ENCODE assay signal across 8 cellular contexts in genomic region chr3:126082334-126083137, GRCh38. TPM values are rescaled to one million over a fixed set of nuclear protein-coding genes. Genes with fewer than 3 reads are reported as not detected.
DNase-seq lines count a peak whose midpoint lies in the region; ATAC-seq and TF ChIP-seq lines count a peak whose summit lies in the region.

No MANE protein-coding gene starts in this region.

- H3K4me3 ChIP-seq in SU-DHL-6 (ENCODE audit: insufficient read depth, low read length, poor library complexity, severe bottlenecking) (no peak overlapping the region), fibroblast of pulmonary artery (replicated peaks; ENCODE audit: low read depth, low read length) (peak overlapping the region; percentile 65)

- H3K27me3 ChIP-seq in SU-DHL-6 (ENCODE audit: low read length) (no peaks in the 10 kb centered on the region), foreskin keratinocyte (no peaks in the 10 kb centered on the region)

- TF ChIP-seq CTCF in SU-DHL-6 (IDR thresholded peaks at IDR 0.05; ENCODE audit: insufficient read depth, low read length, poor library complexity, severe bottlenecking) = no peak
- TF ChIP-seq CTCF in fibroblast of pulmonary artery (IDR thresholded peaks at IDR 0.05; ENCODE audit: low read length, missing control alignments) = no peak
- TF ChIP-seq CTCF in foreskin keratinocyte (conservative IDR thresholded peaks at IDR 0.05) = no peak

- no peaks in the 10 kb centered on the region for H4K20me1 ChIP-seq in SU-DHL-6 (ENCODE audit: low read depth, low read length)

- peak; percentile 26 for DNase-seq in DMS53 (lab: John Stamatoyannopoulos, UW)
- DNase-seq in DMS53 treated with DMSO at 0.1 percent for 48 hours (lab: John Stamatoyannopoulos, UW; ENCODE audit: unreplicated experiment) = no peak
- DNase-seq in fibroblast of pulmonary artery (ENCODE audit: low read depth) = no peak
- no peak for DNase-seq in glomerular visceral epithelial cell (ENCODE audit: extremely low spot score)
- no peak for DNase-seq in foreskin keratinocyte

- peak overlapping the region; percentile 72 for H3K9ac ChIP-seq in SU-DHL-6 (ENCODE audit: low read length)

- H3K27ac ChIP-seq in SU-DHL-6 (ENCODE audit: low read depth, low read length) (no peak overlapping the region), foreskin keratinocyte (no peak overlapping the region)

- H3K4me1 ChIP-seq in foreskin keratinocyte = peaks cover 18% of the 10 kb centered on the region

- H3K27ac Mint-ChIP-seq in stimulated activated memory B cell treated with anti-CD40 and anti-IgM and Interleukin-4, amounts not matched to agents 10 μg/mL and 1 μg/mL and 100 μg/mL, for 72 hours = peak overlapping the region; percentile 94

- peaks cover 11% of the 10 kb centered on the region; the same call in 1 of the 2 replicates for H3K36me3 ChIP-seq in SU-DHL-6 (ENCODE audit: low read length)

- no peaks in the 10 kb centered on the region for H3K79me2 ChIP-seq in SU-DHL-6 (ENCODE audit: insufficient read depth, low read length)

- no peak overlapping the region for H2AFZ ChIP-seq in SU-DHL-6 (ENCODE audit: low read depth, low read length, severe bottlenecking)

- peak overlapping the region; percentile 96 for H3K4me3 Mint-ChIP-seq in stimulated activated memory B cell treated with anti-CD40 and anti-IgM and Interleukin-4, amounts not matched to agents 10 μg/mL and 1 μg/mL and 100 μg/mL, for 72 hours

- H3F3A ChIP-seq in SU-DHL-6 (ENCODE audit: insufficient read depth) = peaks cover 5% of the 10 kb centered on the region; the same call in 1 of the 2 replicates

- no peak for ATAC-seq in stimulated activated memory B cell treated with anti-CD40 and anti-IgM and Interleukin-4, amounts not matched to agents 10 μg/mL and 1 μg/mL and 100 μg/mL, for 72 hours
- ATAC-seq in GM18498 (IDR thresholded peaks at IDR 0.05; ENCODE audit: unreplicated experiment) (no peak), foreskin keratinocyte (no peak)

- H3K36me3 Mint-ChIP-seq in stimulated activated memory B cell treated with anti-CD40 and anti-IgM and Interleukin-4, amounts not matched to agents 10 μg/mL and 1 μg/mL and 100 μg/mL, for 72 hours = peaks cover 9% of the 10 kb centered on the region

- peaks cover 5% of the 10 kb centered on the region; the same call in 1 of the 2 replicates for H3K9me3 ChIP-seq in SU-DHL-6 (ENCODE audit: insufficient read depth, low read length)

- H3K4me2 ChIP-seq in SU-DHL-6 (ENCODE audit: low read depth, low read length, poor library complexity, severe bottlenecking) = peak overlapping the region; percentile 84

- peaks cover 3% of the 10 kb centered on the region for H3K9me3 Mint-ChIP-seq in stimulated activated memory B cell treated with anti-CD40 and anti-IgM and Interleukin-4, amounts not matched to agents 10 μg/mL and 1 μg/mL and 100 μg/mL, for 72 hours

- H3K27me3 Mint-ChIP-seq in stimulated activated memory B cell treated with anti-CD40 and anti-IgM and Interleukin-4, amounts not matched to agents 10 μg/mL and 1 μg/mL and 100 μg/mL, for 72 hours = no peaks in the 10 kb centered on the region

- peaks cover 19% of the 10 kb centered on the region for H3K4me1 Mint-ChIP-seq in stimulated activated memory B cell treated with anti-CD40 and anti-IgM and Interleukin-4, amounts not matched to agents 10 μg/mL and 1 μg/mL and 100 μg/mL, for 72 hours

- no peaks in the 10 kb centered on the region for H3K9me2 ChIP-seq in SU-DHL-6 (replicated peaks; ENCODE audit: insufficient read depth, low read length)

RNA-seq across cellular contexts. Expression of gene SLC41A3, which starts 1.4 kb away (rescaled TPM):
- 28.8 and 29.4 TPM in 2 replicates for total RNA-seq in foreskin keratinocyte
- 28.1 and 29.1 TPM in 2 replicates for polyA plus RNA-seq in foreskin keratinocyte
